ENCODE assay signal across 9 cellular contexts in genomic region chr20:31666258-31667042, GRCh38. TPM values are rescaled to one million over a fixed set of nuclear protein-coding genes. Genes with fewer than 3 reads are reported as not detected.
DNase-seq lines count a peak whose midpoint lies in the region; ATAC-seq and TF ChIP-seq lines count a peak whose summit lies in the region.
"Had no signal": no experiment of that assay in that cellular context is flagged by ENCODE, and none has a peak within 500 bp of the region (broad histone marks: within the 10 kb centered on the region; RNA-seq: fewer than 3 reads in every experiment).

No MANE protein-coding gene starts in this region.

- TF ChIP-seq CTCF in CD4-positive, alpha-beta T cell (IDR thresholded peaks at IDR 0.05) = no peak

- in situ Hi-C loops in SK-MEL-5 (cut with HindIII; ENCODE audit: low pct_unique_long_range_greater_than_20kb, low sequenced_read_pairs) = no loop called here

- H3K4me3 Mint-ChIP-seq in CD4-positive, alpha-beta T cell = no peak overlapping the region

- CTCF ChIA-PET in CD4-positive, alpha-beta T cell (lab: Charles Lee) = interaction anchor here (7.3 kb wide), 1 partner anchor 56 kb away, joined by 197 read pairs; the partner anchor contains the start of gene BCL2L1

- POLR2A ChIA-PET in CD4-positive, alpha-beta T cell (lab: Charles Lee) = interaction anchor here (0.6 to 1.9 kb wide), 3 partner anchors 57 to 691 kb away, joined by 3 to 5 read pairs (median 5); no protein-coding TSS in a partner anchor

- ATAC-seq in CD4-positive, alpha-beta T cell (ENCODE audit: poor library complexity) = peak; percentile 69
- no peak for ATAC-seq in GM19397 (IDR thresholded peaks at IDR 0.05; ENCODE audit: unreplicated experiment)
- no peak for ATAC-seq in HG02938 (IDR thresholded peaks at IDR 0.05; ENCODE audit: unreplicated experiment)

- H3K36me3 Mint-ChIP-seq in CD4-positive, alpha-beta T cell (ENCODE audit: low read depth) = peaks cover 16% of the 10 kb centered on the region

- H3K9me3 Mint-ChIP-seq in CD4-positive, alpha-beta T cell = no peaks in the 10 kb centered on the region

- intact Hi-C loops in CD4-positive, alpha-beta T cell (cut with DNase I, micrococcal nuclease) = no loop called here

- H3K4me1 Mint-ChIP-seq in CD4-positive, alpha-beta T cell (ENCODE audit: low read depth) = peaks cover 41% of the 10 kb centered on the region

- no peaks in the 10 kb centered on the region for H3K27me3 ChIP-seq in CD4-positive, alpha-beta T cell (ENCODE audit: control insufficient read depth, insufficient read depth, low read length)

- H3K27me3 Mint-ChIP-seq in CD4-positive, alpha-beta T cell = no peaks in the 10 kb centered on the region

- H3K27ac Mint-ChIP-seq in CD4-positive, alpha-beta T cell = peak overlapping the region; percentile 79

- peak in 1 of 10 experiments; percentile 27 for DNase-seq in CD4-positive, alpha-beta T cell
- peak; percentile 99 for DNase-seq in SK-MEL-5 (ENCODE audit: low read depth, low spot score)
- peak; percentile 19 for DNase-seq in fibroblast of peridontal ligament (ENCODE audit: extremely low read depth)
- DNase-seq in pons (ENCODE audit: low spot score) = peak; percentile 91
- no peak for DNase-seq in cerebellar nuclear complex (lab: John Stamatoyannopoulos, UW)
- no peak for DNase-seq in 8988T

- no peaks in the 10 kb centered on the region for H3K9me3 ChIP-seq in CD4-positive, alpha-beta T cell (ENCODE audit: control insufficient read depth, low read length)

- no peak overlapping the region for H3K27ac ChIP-seq in CD4-positive, alpha-beta T cell (ENCODE audit: low read depth, low read length)
- H3K27ac ChIP-seq: KMS-11 had no signal

RNA-seq across cellular contexts. Expression of gene COX4I2, which starts 28.7 kb away (rescaled TPM):
- total RNA-seq in CD4-positive, alpha-beta T cell = not detected
- not detected in 2 replicates for total RNA-seq in SK-MEL-5 (2014; rRNA removed; shearing (Covaris generic))
- polyA plus RNA-seq in SK-MEL-5 (2015; cell fraction: cytosol; rRNA removed) = not detected in 2 replicates
- not detected in 2 replicates for polyA plus RNA-seq in SK-MEL-5 (2015; cell fraction: nucleus; rRNA removed)

RNA-seq across cellular contexts. Expression of gene BCL2L1, which starts 56.2 kb away (rescaled TPM):
- total RNA-seq in CD4-positive, alpha-beta T cell = 10 to 100 TPM; 11.8 to 11.9 TPM
- 79.5 and 81.5 TPM in 2 replicates for total RNA-seq in SK-MEL-5 (2014; rRNA removed; shearing (Covaris generic))
- polyA plus RNA-seq in SK-MEL-5 (2015; cell fraction: cytosol; rRNA removed) = 58.2 and 70.2 TPM in 2 replicates
- polyA plus RNA-seq in SK-MEL-5 (2015; cell fraction: nucleus; rRNA removed) = 18.1 and 19.0 TPM in 2 replicates

Comparison
In these comparisons a context has a peak if more than half of its experiments do, and no peak if none do; other contexts are left out.
1. DNase-seq: peak in SK-MEL-5 (single experiment), fibroblast of peridontal ligament (single experiment) and pons (single experiment); none in cerebellar nuclear complex (0 of 2) and 8988T (single experiment).